ENCODE assay signal across 8 cellular contexts in genomic region chr12:1594045-1594294, GRCh38. TPM values are rescaled to one million over a fixed set of nuclear protein-coding genes. Genes with fewer than 3 reads are reported as not detected.
DNase-seq lines count a peak whose midpoint lies in the region; ATAC-seq and TF ChIP-seq lines count a peak whose summit lies in the region.

No MANE protein-coding gene starts in this region.

- H2AFZ ChIP-seq in OCI-LY3 (ENCODE audit: low read depth, low read length), result no peak overlapping the region

- peak; percentile 46 for ATAC-seq in GM19035 (IDR thresholded peaks at IDR 0.05; ENCODE audit: unreplicated experiment)
- ATAC-seq in HG03135 (IDR thresholded peaks at IDR 0.05; ENCODE audit: unreplicated experiment), result peak; percentile 49

- intact Hi-C loops in Caco-2 (cut with micrococcal nuclease; ENCODE audit: unreplicated experiment) (no loop called here), MCF 10A (cut with micrococcal nuclease) (loop anchor here (5.0 kb wide), 1 partner anchor 842 kb away; the partner anchor contains the start of gene WNK1)

- H3K9ac ChIP-seq in OCI-LY3 (ENCODE audit: low read length), result peak overlapping the region; percentile 50

- H3K27me3 Mint-ChIP-seq in Caco-2 (ENCODE audit: insufficient read depth, unreplicated experiment), result no peaks in the 10 kb centered on the region
- no peaks in the 10 kb centered on the region for H3K27me3 Mint-ChIP-seq in MCF 10A (ENCODE audit: insufficient read depth, unreplicated experiment)

- H3K9me3 Mint-ChIP-seq in Caco-2 (ENCODE audit: unreplicated experiment) (no peaks in the 10 kb centered on the region), MCF 10A (ENCODE audit: unreplicated experiment) (no peaks in the 10 kb centered on the region)

- DNase-seq in Caco-2, result peak in 1 of 2 experiments; percentile 71
- peak; percentile 58 for DNase-seq in MCF 10A (ENCODE audit: unreplicated experiment)
- peak; percentile 46 for DNase-seq in superior temporal gyrus (ENCODE audit: extremely low spot score)
- no peak for DNase-seq in NCI-H187 treated with DMSO at 0.1 percent for 48 hours (lab: John Stamatoyannopoulos, UW)

- H3K4me2 ChIP-seq in OCI-LY3 (ENCODE audit: low read length), result peak overlapping the region; percentile 92

- H4K20me1 ChIP-seq in OCI-LY3 (ENCODE audit: insufficient read depth, low read length), result peaks cover 16% of the 10 kb centered on the region; the same call in 1 of the 2 replicates

- peak overlapping the region; percentile 6 for H3K27ac ChIP-seq in OCI-LY3 (ENCODE audit: low read length)
- H3K27ac ChIP-seq in layer of hippocampus (ENCODE audit: low read depth, low read length), result peak overlapping the region; percentile 98

- TF ChIP-seq CTCF in Caco-2 (IDR thresholded peaks at IDR 0.05; ENCODE audit: insufficient read depth in 1 of 2, low read depth in 1 of 2, low read length in 1 of 2, severe bottlenecking in 1 of 2, unreplicated experiment in 1 of 2), result no peak
- no peak for TF ChIP-seq CTCF in OCI-LY3 (IDR thresholded peaks at IDR 0.05; ENCODE audit: low read depth, low read length)
- TF ChIP-seq CTCF in MCF 10A (IDR thresholded peaks at IDR 0.05; ENCODE audit: unreplicated experiment), result no peak

- H3K27me3 ChIP-seq in Caco-2 (replicated peaks; ENCODE audit: control insufficient read depth, insufficient read depth, low read length) (no peaks in the 10 kb centered on the region), OCI-LY3 (ENCODE audit: low read depth, low read length) (no peaks in the 10 kb centered on the region), layer of hippocampus (ENCODE audit: control insufficient read depth, insufficient read depth, low read length) (no peaks in the 10 kb centered on the region)

- peak overlapping the region; percentile 51 for H3K4me3 ChIP-seq in Caco-2 (ENCODE audit: low read depth, low read length)
- peak overlapping the region; percentile 85 for H3K4me3 ChIP-seq in OCI-LY3 (ENCODE audit: low read length)

- H3K4me1 ChIP-seq in Caco-2 (peaks cover 34% of the 10 kb centered on the region), OCI-LY3 (ENCODE audit: low read length) (peaks cover 24% of the 10 kb centered on the region)

- CTCF ChIA-PET in Caco-2 (lab: Charles Lee) (interaction anchor here (1.1 to 2.3 kb wide), 3 partner anchors 11 to 476 kb away, joined by 5 to 13 read pairs (median 7); no protein-coding TSS in a partner anchor), MCF 10A (lab: Yijun Ruan, JAX) (interaction anchor here (0.6 to 8.2 kb wide), 4 partner anchors 9 to 477 kb away, joined by 3 to 66 read pairs (median 4); no protein-coding TSS in a partner anchor)

- H3K36me3 ChIP-seq in Caco-2 (ENCODE audit: control insufficient read depth, insufficient read depth, low read length) (peaks cover 3% of the 10 kb centered on the region; the same call in 1 of the 2 replicates), OCI-LY3 (replicated peaks; ENCODE audit: low read depth, low read length) (no peaks in the 10 kb centered on the region)

- H3K4me3 Mint-ChIP-seq in Caco-2 (ENCODE audit: unreplicated experiment), result peak overlapping the region; percentile 89
- peak overlapping the region; percentile 81 for H3K4me3 Mint-ChIP-seq in MCF 10A (ENCODE audit: unreplicated experiment)

- H3K9me3 ChIP-seq in Caco-2 (no peaks in the 10 kb centered on the region), OCI-LY3 (ENCODE audit: insufficient read depth, low read length) (no peaks in the 10 kb centered on the region)

- H3K4me1 Mint-ChIP-seq in Caco-2 (ENCODE audit: low read depth, unreplicated experiment), result peaks cover 38% of the 10 kb centered on the region
- H3K4me1 Mint-ChIP-seq in MCF 10A (ENCODE audit: insufficient read depth, unreplicated experiment), result peaks cover 36% of the 10 kb centered on the region

- peaks cover 23% of the 10 kb centered on the region for H3K79me2 ChIP-seq in OCI-LY3 (ENCODE audit: low read length)

- H3K27ac Mint-ChIP-seq in Caco-2 (ENCODE audit: unreplicated experiment) (no peak overlapping the region), MCF 10A (ENCODE audit: low read depth, unreplicated experiment) (no peak overlapping the region)

- H3K36me3 Mint-ChIP-seq in Caco-2 (ENCODE audit: insufficient read depth, unreplicated experiment) (peaks cover 23% of the 10 kb centered on the region), MCF 10A (ENCODE audit: insufficient read depth, unreplicated experiment) (peaks cover 4% of the 10 kb centered on the region)

- POLR2A ChIA-PET in Caco-2 (lab: Charles Lee) (interaction anchor here (0.6 kb wide), 1 partner anchor 222 kb away, joined by 3 read pairs; no protein-coding TSS in a partner anchor), MCF 10A (lab: Yijun Ruan, JAX) (interaction anchor here (0.7 to 4.8 kb wide), 6 partner anchors 9 to 841 kb away, joined by 3 to 59 read pairs (median 8); partner anchors contain the start of gene RAD52)

- BruUV-seq in Caco-2 (replicated peaks; lab: Mats Ljungman, UMichigan) (no TSS peak), MCF 10A (replicated peaks; lab: Mats Ljungman, UMichigan) (no TSS peak)

RNA-seq across cellular contexts. Expression of gene FBXL14, which starts 0.4 kb away (rescaled TPM):
- 23.6 and 25.5 TPM in 2 replicates for total RNA-seq in Caco-2 (2022)
- total RNA-seq in MCF 10A (2022), result 9.4 and 10.1 TPM in 2 replicates

RNA-seq across cellular contexts. Expression of gene WNT5B, which starts 35.1 kb away (rescaled TPM):
- 6.9 and 8.5 TPM in 2 replicates for total RNA-seq in Caco-2 (2022)
- 0.21 and 0.44 TPM in 2 replicates for total RNA-seq in MCF 10A (2022)
